In the genomic region with DNA sequence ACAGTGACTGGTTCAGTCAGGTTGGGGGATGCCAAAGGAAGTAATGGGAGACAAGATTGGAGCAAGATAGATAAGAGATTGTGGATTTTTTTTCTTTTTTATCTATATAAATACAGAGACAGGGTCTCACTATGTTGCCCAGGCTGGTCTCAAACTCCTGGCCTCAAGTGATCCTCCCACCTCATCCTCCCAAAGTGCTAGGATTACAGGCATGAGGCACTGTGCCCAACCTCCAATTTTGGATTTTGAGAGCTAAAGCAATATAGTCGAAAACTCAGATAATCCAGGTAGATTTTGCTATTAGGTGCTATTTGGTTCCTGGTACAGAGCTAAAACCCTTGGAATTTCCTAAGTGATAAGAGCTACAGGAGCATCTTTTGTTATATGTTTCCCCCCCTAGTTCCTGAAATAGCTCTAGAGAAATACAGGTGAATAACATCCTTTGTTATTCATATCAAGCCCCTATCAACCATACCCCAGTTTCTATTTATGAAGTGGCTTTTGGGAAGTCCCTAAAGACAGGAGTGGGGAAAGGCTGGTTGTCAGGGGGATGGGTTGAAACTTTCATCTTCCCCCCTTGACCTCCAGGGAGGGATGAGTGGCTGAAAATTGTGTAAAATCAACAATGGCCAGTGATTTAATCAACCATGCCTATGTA, we compare ENCODE assay signal across 25 cellular contexts.
"Had no signal": no experiment of that assay in that cellular context is flagged by ENCODE, and none has a peak within 500 bp of the region (broad histone marks: within the 10 kb centered on the region; RNA-seq: fewer than 3 reads in every experiment).

No MANE protein-coding gene starts in this region.

- H3K27ac Mint-ChIP-seq: activated CD4-positive, alpha-beta memory T cell treated with anti-CD3 and anti-CD28 coated beads, Interleukin-2, amount 10 ng/mL, durations not matched to agents 7 days and 5 days; activated CD4-positive, alpha-beta T cell treated with anti-CD3 and anti-CD28 coated beads for 36 hours; activated naive CD4-positive, alpha-beta T cell treated with anti-CD3 and anti-CD28 coated beads, Interleukin-2, amount 10 ng/mL, durations not matched to agents 7 days and 5 days; activated naive CD8-positive, alpha-beta T cell treated with anti-CD3 and anti-CD28 coated beads, Interleukin-2, amount 50 U/mL, for 24 hours; activated T-cell treated with anti-CD3 and anti-CD28 coated beads, Interleukin-2, amount 50 U/mL, for 24 hours; memory B cell; type B pancreatic cell had no signal

- H3K9me3 ChIP-seq: breast epithelium, left lung, mucosa of descending colon, pancreas, right lobe of liver, stomach had no signal

- H3K27ac ChIP-seq: breast epithelium, left lung, pancreas, right lobe of liver, stomach, WERI-Rb-1 had no signal

- H3K4me3 Mint-ChIP-seq: activated CD4-positive, alpha-beta memory T cell treated with anti-CD3 and anti-CD28 coated beads, Interleukin-2, amount 10 ng/mL, durations not matched to agents 7 days and 5 days; activated CD4-positive, alpha-beta T cell treated with anti-CD3 and anti-CD28 coated beads for 36 hours; activated naive CD4-positive, alpha-beta T cell treated with anti-CD3 and anti-CD28 coated beads, Interleukin-2, amount 10 ng/mL, durations not matched to agents 7 days and 5 days; activated naive CD8-positive, alpha-beta T cell treated with anti-CD3 and anti-CD28 coated beads, Interleukin-2, amount 50 U/mL, for 24 hours; activated T-cell treated with anti-CD3 and anti-CD28 coated beads, Interleukin-2, amount 50 U/mL, for 24 hours; memory B cell; naive thymus-derived CD4-positive, alpha-beta T cell; type B pancreatic cell had no signal

- H3K4me1 Mint-ChIP-seq: activated CD4-positive, alpha-beta memory T cell treated with anti-CD3 and anti-CD28 coated beads, Interleukin-2, amount 10 ng/mL, durations not matched to agents 7 days and 5 days; activated CD4-positive, alpha-beta T cell treated with anti-CD3 and anti-CD28 coated beads for 36 hours; activated naive CD4-positive, alpha-beta T cell treated with anti-CD3 and anti-CD28 coated beads, Interleukin-2, amount 10 ng/mL, durations not matched to agents 7 days and 5 days; activated naive CD8-positive, alpha-beta T cell treated with anti-CD3 and anti-CD28 coated beads, Interleukin-2, amount 50 U/mL, for 24 hours; memory B cell had no signal

- ATAC-seq: activated CD4-positive, alpha-beta T cell treated with anti-CD3 and anti-CD28 coated beads for 36 hours; activated naive CD8-positive, alpha-beta T cell treated with anti-CD3 and anti-CD28 coated beads, Interleukin-2, amount 50 U/mL, for 24 hours; left lung; mucosa of descending colon; naive thymus-derived CD4-positive, alpha-beta T cell; right lobe of liver had no signal

- H3K4me1 ChIP-seq: breast epithelium, left lung, pancreas, right lobe of liver had no signal

- DNase-seq: activated CD4-positive, alpha-beta memory T cell treated with anti-CD3 and anti-CD28 coated beads, Interleukin-2, amount 10 ng/mL, durations not matched to agents 7 days and 5 days; activated CD4-positive, alpha-beta T cell treated with anti-CD3 and anti-CD28 coated beads for 36 hours; activated naive CD4-positive, alpha-beta T cell treated with anti-CD3 and anti-CD28 coated beads, Interleukin-2, amount 10 ng/mL, durations not matched to agents 7 days and 5 days; activated naive CD8-positive, alpha-beta T cell treated with anti-CD3 and anti-CD28 coated beads, Interleukin-2, amount 50 U/mL, for 24 hours; activated T-cell treated with anti-CD3 and anti-CD28 coated beads, Interleukin-2, amount 50 U/mL, for 24 hours; aorta; cerebellar nuclear complex; cortex of kidney; erythroblast; foreskin melanocyte; glutamatergic neuron; hippocampal formation; left lung; mucosa of descending colon; naive thymus-derived CD4-positive, alpha-beta T cell; pancreas; right lobe of liver; small intestine; stimulated activated CD4-positive, alpha-beta T cell treated with anti-CD3 and anti-CD28 coated beads, Interleukin-15, amount 100 ng/mL, for 24 hours; stimulated activated CD4-positive, alpha-beta T cell treated with anti-CD3 and anti-CD28 coated beads, Interleukin-2, amount 100 ng/mL, for 48 hours; stomach had no signal

- H3K27me3 Mint-ChIP-seq: activated CD4-positive, alpha-beta T cell treated with anti-CD3 and anti-CD28 coated beads for 36 hours; activated naive CD4-positive, alpha-beta T cell treated with anti-CD3 and anti-CD28 coated beads, Interleukin-2, amount 10 ng/mL, durations not matched to agents 7 days and 5 days; activated naive CD8-positive, alpha-beta T cell treated with anti-CD3 and anti-CD28 coated beads, Interleukin-2, amount 50 U/mL, for 24 hours; activated T-cell treated with anti-CD3 and anti-CD28 coated beads, Interleukin-2, amount 50 U/mL, for 24 hours; memory B cell; naive thymus-derived CD4-positive, alpha-beta T cell; type B pancreatic cell had no signal

- H3K9me3 Mint-ChIP-seq: activated naive CD4-positive, alpha-beta T cell treated with anti-CD3 and anti-CD28 coated beads, Interleukin-2, amount 10 ng/mL, durations not matched to agents 7 days and 5 days; activated naive CD8-positive, alpha-beta T cell treated with anti-CD3 and anti-CD28 coated beads, Interleukin-2, amount 50 U/mL, for 24 hours had no signal

- H3K36me3 ChIP-seq: breast epithelium, left lung, right lobe of liver, stomach, WERI-Rb-1 had no signal

- H3K4me3 ChIP-seq: breast epithelium, left lung, mucosa of descending colon, pancreas, right lobe of liver, stomach had no signal

- H3K27me3 ChIP-seq: breast epithelium, left lung, pancreas, right lobe of liver, stomach had no signal

- H3K36me3 Mint-ChIP-seq: activated naive CD4-positive, alpha-beta T cell treated with anti-CD3 and anti-CD28 coated beads, Interleukin-2, amount 10 ng/mL, durations not matched to agents 7 days and 5 days; memory B cell; naive thymus-derived CD4-positive, alpha-beta T cell had no signal
